ENCODE assay signal across 8 cellular contexts in genomic region chr2:11583840-11584529, GRCh38. TPM values are rescaled to one million over a fixed set of nuclear protein-coding genes. Genes with fewer than 3 reads are reported as not detected.
DNase-seq lines count a peak whose midpoint lies in the region; ATAC-seq and TF ChIP-seq lines count a peak whose summit lies in the region.

No MANE protein-coding gene starts in this region.

- H3K9me2 ChIP-seq in Karpas-422 (replicated peaks; ENCODE audit: insufficient read depth, low read length): no peaks in the 10 kb centered on the region

- H3K27ac ChIP-seq in Karpas-422 (ENCODE audit: low read length): no peak overlapping the region
- H3K27ac ChIP-seq in SJSA1: peak overlapping the region; percentile 48
- H3K27ac ChIP-seq in vagina: peak overlapping the region; percentile 66

- H3K36me3 Mint-ChIP-seq in activated naive CD4-positive, alpha-beta T cell treated with anti-CD3 and anti-CD28 coated beads, Interleukin-2, amount 10 ng/mL, durations not matched to agents 7 days and 5 days: no peaks in the 10 kb centered on the region

- CTCF ChIA-PET in activated naive CD4-positive, alpha-beta T cell treated with anti-CD3 and anti-CD28 coated beads, Interleukin-2, amount 10 ng/mL, durations not matched to agents 7 days and 5 days (lab: Charles Lee): interaction anchor here (0.5 to 9.8 kb wide), 26 partner anchors 10 to 751 kb away, joined by 3 to 147 read pairs (median 4); partner anchors contain the start of gene GREB1

- ATAC-seq in GM21786 (IDR thresholded peaks at IDR 0.05; ENCODE audit: unreplicated experiment): peak; percentile 87
- peak; percentile 74 for ATAC-seq in Right ventricle myocardium superior (ENCODE audit: poor library complexity)

- no peak for TF ChIP-seq POLR2A in vagina (IDR thresholded peaks at IDR 0.05)

- H3K36me3 ChIP-seq in Karpas-422 (ENCODE audit: insufficient read depth, low read length): no peaks in the 10 kb centered on the region
- H3K36me3 ChIP-seq in SJSA1: no peaks in the 10 kb centered on the region
- H3K36me3 ChIP-seq in vagina: no peaks in the 10 kb centered on the region

- no peak overlapping the region for H3K4me3 ChIP-seq in Karpas-422 (ENCODE audit: low read length)
- no peak overlapping the region for H3K4me3 ChIP-seq in SJSA1
- no peak overlapping the region for H3K4me3 ChIP-seq in vagina

- peak; percentile 70 for DNase-seq in G401 (ENCODE audit: low spot score)
- peak; percentile 91 for DNase-seq in Karpas-422
- peak; percentile 87 to 91 for DNase-seq in SJSA1 (ENCODE audit: low read depth in 1 of 2, low spot score in 2 of 2)
- DNase-seq in activated naive CD4-positive, alpha-beta T cell treated with anti-CD3 and anti-CD28 coated beads, Interleukin-2, amount 10 ng/mL, durations not matched to agents 7 days and 5 days: peak; percentile 77
- peak; percentile 71 for DNase-seq in Right ventricle myocardium superior
- peak; percentile 66 for DNase-seq in pulmonary artery endothelial cell (ENCODE audit: low read depth, low spot score)
- no peak for DNase-seq in vagina (ENCODE audit: extremely low spot score in 2 of 2)

- H3K79me2 ChIP-seq in Karpas-422 (ENCODE audit: low read length): no peaks in the 10 kb centered on the region

- in situ Hi-C loops in G401 (cut with HindIII; ENCODE audit: low sequenced_read_pairs): no loop called here

- H3K9me3 ChIP-seq in Karpas-422 (ENCODE audit: low read length) (no peaks in the 10 kb centered on the region), SJSA1 (replicated peaks) (no peaks in the 10 kb centered on the region), vagina (no peaks in the 10 kb centered on the region)

- peak; percentile 41 to 87 (median 74) for TF ChIP-seq CTCF in vagina (IDR thresholded peaks at IDR 0.05)

- H3K27me3 ChIP-seq in Karpas-422 (ENCODE audit: low read length): no peaks in the 10 kb centered on the region
- H3K27me3 ChIP-seq in SJSA1 (replicated peaks): no peaks in the 10 kb centered on the region
- no peaks in the 10 kb centered on the region for H3K27me3 ChIP-seq in vagina

- H3K9ac ChIP-seq in Karpas-422 (ENCODE audit: low read length): no peak overlapping the region

- peaks cover under 1% of the 10 kb centered on the region for H3K4me1 ChIP-seq in Karpas-422 (ENCODE audit: low read length)
- H3K4me1 ChIP-seq in SJSA1 (replicated peaks): peaks cover 19% of the 10 kb centered on the region
- H3K4me1 ChIP-seq in vagina: peaks cover 26% of the 10 kb centered on the region

- intact Hi-C loops in Right ventricle myocardium superior (cut with DNase I): loop anchor here (2.0 kb wide), 1 partner anchor 103 kb away; no protein-coding TSS in a partner anchor
- intact Hi-C loops in vagina (cut with DNase I): loop anchor here (2.0 kb wide), 1 partner anchor 105 kb away; no protein-coding TSS in a partner anchor

- no peaks in the 10 kb centered on the region for H3K9me3 Mint-ChIP-seq in activated naive CD4-positive, alpha-beta T cell treated with anti-CD3 and anti-CD28 coated beads, Interleukin-2, amount 10 ng/mL, durations not matched to agents 7 days and 5 days

- no peak overlapping the region for H2AFZ ChIP-seq in Karpas-422 (ENCODE audit: low read length)

- no peak overlapping the region for H3K4me2 ChIP-seq in Karpas-422 (ENCODE audit: low read depth, low read length, poor library complexity, severe bottlenecking)

- no peaks in the 10 kb centered on the region for H3K4me1 Mint-ChIP-seq in activated naive CD4-positive, alpha-beta T cell treated with anti-CD3 and anti-CD28 coated beads, Interleukin-2, amount 10 ng/mL, durations not matched to agents 7 days and 5 days

- no peaks in the 10 kb centered on the region for H4K20me1 ChIP-seq in Karpas-422 (ENCODE audit: insufficient read depth, low read depth, low read length)

- no peak overlapping the region for H3K27ac Mint-ChIP-seq in activated naive CD4-positive, alpha-beta T cell treated with anti-CD3 and anti-CD28 coated beads, Interleukin-2, amount 10 ng/mL, durations not matched to agents 7 days and 5 days

- H3K27me3 Mint-ChIP-seq in activated naive CD4-positive, alpha-beta T cell treated with anti-CD3 and anti-CD28 coated beads, Interleukin-2, amount 10 ng/mL, durations not matched to agents 7 days and 5 days: peaks cover 8% of the 10 kb centered on the region

- no peak overlapping the region for H3K4me3 Mint-ChIP-seq in activated naive CD4-positive, alpha-beta T cell treated with anti-CD3 and anti-CD28 coated beads, Interleukin-2, amount 10 ng/mL, durations not matched to agents 7 days and 5 days

RNA-seq across cellular contexts. Expression of gene GREB1, which starts 50.1 kb away (rescaled TPM):
- total RNA-seq in G401 (2014; rRNA removed; shearing (Covaris generic)): 7.9 and 14.7 TPM in 2 replicates
- 4.4 TPM in 2 replicates for total RNA-seq in Karpas-422 (2014; rRNA removed; shearing (Covaris generic); ENCODE audit: low replicate concordance)
- not detected in 2 replicates for total RNA-seq in SJSA1 (2014; rRNA removed; shearing (Covaris generic))
- total RNA-seq in Right ventricle myocardium superior (9.0 TPM), pulmonary artery endothelial cell (0.07 TPM in 2 replicates), vagina (35.4 TPM)

Comparison
In these comparisons a context has a peak if more than half of its experiments do, and no peak if none do; other contexts are left out.
1. DNase-seq: peak in G401 (single experiment), Karpas-422 (single experiment), SJSA1 (2 of 2), activated naive CD4-positive, alpha-beta T cell treated with anti-CD3 and anti-CD28 coated beads, Interleukin-2, amount 10 ng/mL, durations not matched to agents 7 days and 5 days (single experiment), Right ventricle myocardium superior (single experiment) and pulmonary artery endothelial cell (single experiment); none in vagina (0 of 2).